In the genomic region with DNA sequence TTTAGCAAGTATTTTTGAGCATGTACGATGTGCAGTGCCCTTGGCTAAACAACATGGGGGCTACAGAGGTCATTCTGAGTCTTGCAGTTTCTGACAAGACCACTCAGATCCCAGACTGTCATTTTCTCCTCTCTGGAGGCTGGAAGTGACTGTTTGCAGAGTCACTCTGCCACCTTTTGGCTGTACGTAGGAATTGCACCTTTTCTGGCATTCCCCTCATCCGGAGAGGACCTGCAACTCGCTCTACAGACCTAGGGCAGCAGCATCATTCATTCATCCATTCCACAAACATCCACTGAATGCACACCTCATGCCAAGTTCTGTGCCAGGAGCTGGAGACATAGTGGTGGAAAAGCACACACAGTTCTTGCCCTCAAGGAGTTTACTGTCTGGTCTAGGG, we compare ENCODE assay signal across 9 cellular contexts.
DNase-seq lines count a peak whose midpoint lies in the region; ATAC-seq and TF ChIP-seq lines count a peak whose summit lies in the region.
"Had no signal": no experiment of that assay in that cellular context is flagged by ENCODE, and none has a peak within 500 bp of the region (broad histone marks: within the 10 kb centered on the region; RNA-seq: fewer than 3 reads in every experiment).

No MANE protein-coding gene starts in this region.

- H3K4me1 ChIP-seq in OCI-LY3 (ENCODE audit: low read length): no peaks in the 10 kb centered on the region

- ATAC-seq in activated CD8-positive, alpha-beta memory T cell treated with anti-CD3 and anti-CD28 coated beads, Interleukin-2, amount 10 ng/mL, durations not matched to agents 7 days and 5 days: no peak
- ATAC-seq in HG02852 (IDR thresholded peaks at IDR 0.05; ENCODE audit: unreplicated experiment): peak; percentile 71

- TF ChIP-seq CTCF in OCI-LY3 (IDR thresholded peaks at IDR 0.05; ENCODE audit: low read depth, low read length): peak; percentile 54
- TF ChIP-seq CTCF in coronary artery (IDR thresholded peaks at IDR 0.05): no peak

- no peak overlapping the region for H3K27ac ChIP-seq in OCI-LY3 (ENCODE audit: low read length)
- H3K27ac ChIP-seq in coronary artery: no peak overlapping the region
- H3K27ac ChIP-seq: neutrophil had no signal

- H3K9me3 ChIP-seq in OCI-LY3 (ENCODE audit: insufficient read depth, low read length): no peaks in the 10 kb centered on the region
- H3K9me3 ChIP-seq: neutrophil had no signal

- H3K27me3 Mint-ChIP-seq in activated CD8-positive, alpha-beta memory T cell treated with anti-CD3 and anti-CD28 coated beads, Interleukin-2, amount 10 ng/mL, durations not matched to agents 7 days and 5 days: peaks cover 3% of the 10 kb centered on the region

- no peaks in the 10 kb centered on the region for H3K4me1 Mint-ChIP-seq in activated CD8-positive, alpha-beta memory T cell treated with anti-CD3 and anti-CD28 coated beads, Interleukin-2, amount 10 ng/mL, durations not matched to agents 7 days and 5 days

- CTCF ChIA-PET in activated CD8-positive, alpha-beta memory T cell treated with anti-CD3 and anti-CD28 coated beads, Interleukin-2, amount 10 ng/mL, durations not matched to agents 7 days and 5 days (lab: Charles Lee): interaction anchor here (0.9 to 2.0 kb wide), 4 partner anchors 27 to 248 kb away, joined by 3 to 7 read pairs (median 4); no protein-coding TSS in a partner anchor

- H3K27ac Mint-ChIP-seq in activated CD8-positive, alpha-beta memory T cell treated with anti-CD3 and anti-CD28 coated beads, Interleukin-2, amount 10 ng/mL, durations not matched to agents 7 days and 5 days: no peak overlapping the region

- no peaks in the 10 kb centered on the region for H3K36me3 Mint-ChIP-seq in activated CD8-positive, alpha-beta memory T cell treated with anti-CD3 and anti-CD28 coated beads, Interleukin-2, amount 10 ng/mL, durations not matched to agents 7 days and 5 days

- H3K36me3 ChIP-seq in OCI-LY3 (replicated peaks; ENCODE audit: low read depth, low read length): no peaks in the 10 kb centered on the region
- H3K36me3 ChIP-seq: neutrophil had no signal

- DNase-seq in activated CD8-positive, alpha-beta memory T cell treated with anti-CD3 and anti-CD28 coated beads, Interleukin-2, amount 10 ng/mL, durations not matched to agents 7 days and 5 days: peak; percentile 42
- no peak for DNase-seq in activated CD8-positive, alpha-beta memory T cell treated with anti-CD3 and anti-CD28 coated beads, Interleukin-2, amount 50 U/mL, for 4 hours
- DNase-seq in dermis blood vessel endothelial cell: peak; percentile 14
- peak; percentile 6 for DNase-seq in putamen (ENCODE audit: low spot score)
- no peak for DNase-seq in HPDE6-E6E7 (ENCODE audit: extremely low spot score)
- no peak for DNase-seq in coronary artery (ENCODE audit: low spot score)

- no peak overlapping the region for H3K4me2 ChIP-seq in OCI-LY3 (ENCODE audit: low read length)

- H3K4me3 Mint-ChIP-seq in activated CD8-positive, alpha-beta memory T cell treated with anti-CD3 and anti-CD28 coated beads, Interleukin-2, amount 10 ng/mL, durations not matched to agents 7 days and 5 days: no peak overlapping the region

- H2AFZ ChIP-seq in OCI-LY3 (ENCODE audit: low read depth, low read length): no peak overlapping the region

- H3K9me3 Mint-ChIP-seq in activated CD8-positive, alpha-beta memory T cell treated with anti-CD3 and anti-CD28 coated beads, Interleukin-2, amount 10 ng/mL, durations not matched to agents 7 days and 5 days (ENCODE audit: low read depth): no peaks in the 10 kb centered on the region

- no peak overlapping the region for H3K9ac ChIP-seq in OCI-LY3 (ENCODE audit: low read length)

- no peaks in the 10 kb centered on the region for H3K79me2 ChIP-seq in OCI-LY3 (ENCODE audit: low read length)

- H4K20me1 ChIP-seq in OCI-LY3 (ENCODE audit: insufficient read depth, low read length): no peaks in the 10 kb centered on the region

- H3K27me3 ChIP-seq in OCI-LY3 (ENCODE audit: low read depth, low read length): 0 out of 2 replicates have a peak, but pooled peaks cover 3% of the 10 kb centered on the region
- H3K27me3 ChIP-seq: neutrophil had no signal

- no peak overlapping the region for H3K4me3 ChIP-seq in OCI-LY3 (ENCODE audit: low read length)
- no peak overlapping the region for H3K4me3 ChIP-seq in coronary artery

Comparison
In these comparisons a context has a peak if more than half of its experiments do, and no peak if none do; other contexts are left out.
1. DNase-seq: peak in activated CD8-positive, alpha-beta memory T cell treated with anti-CD3 and anti-CD28 coated beads, Interleukin-2, amount 10 ng/mL, durations not matched to agents 7 days and 5 days (single experiment), dermis blood vessel endothelial cell (single experiment) and putamen (single experiment); none in activated CD8-positive, alpha-beta memory T cell treated with anti-CD3 and anti-CD28 coated beads, Interleukin-2, amount 50 U/mL, for 4 hours (single experiment), HPDE6-E6E7 (single experiment) and coronary artery (single experiment).